20 cellular contexts compared by ENCODE assay signal in the genomic region with DNA sequence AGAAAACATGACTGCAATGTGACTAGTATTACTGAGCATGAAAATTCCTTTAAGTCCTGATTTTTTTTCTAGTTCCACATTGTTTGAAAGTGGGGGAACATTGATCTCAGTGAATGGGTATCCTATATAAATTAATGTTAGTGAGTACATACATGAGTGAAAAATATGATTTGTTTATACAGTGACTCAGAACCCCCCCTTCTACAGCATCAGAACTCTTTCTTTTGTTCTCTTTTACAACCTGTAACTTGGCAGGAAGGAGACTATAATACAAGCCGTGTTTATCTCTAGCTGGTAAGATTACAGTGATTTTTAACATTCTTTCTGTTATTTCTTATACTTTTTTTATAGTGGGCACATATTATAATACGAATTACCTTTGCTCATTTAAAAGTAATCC.
"Had no signal": no experiment of that assay in that cellular context is flagged by ENCODE, and none has a peak within 500 bp of the region (broad histone marks: within the 10 kb centered on the region; RNA-seq: fewer than 3 reads in every experiment).

No MANE protein-coding gene starts in this region.

- ATAC-seq: activated T-cell treated with anti-CD3 and anti-CD28 coated beads, Interleukin-2, amount 50 U/mL, for 72 hours; gastroesophageal sphincter; heart left ventricle; left ventricle myocardium superior had no signal

- H3K27ac Mint-ChIP-seq: activated T-cell treated with anti-CD3 and anti-CD28 coated beads, Interleukin-2, amount 50 U/mL, for 72 hours; immature natural killer cell had no signal

- H3K4me3 Mint-ChIP-seq: activated T-cell treated with anti-CD3 and anti-CD28 coated beads, Interleukin-2, amount 50 U/mL, for 72 hours; immature natural killer cell had no signal

- H3K27ac ChIP-seq: breast epithelium, esophagus muscularis mucosa, gastroesophageal sphincter, heart left ventricle, thyroid gland had no signal

- DNase-seq: activated CD4-positive, CD25-positive, alpha-beta regulatory T cell treated with anti-CD3 and anti-CD28 coated beads, Interleukin-2, amount 50 U/mL, for 72 hours; activated CD8-positive, alpha-beta memory T cell treated with anti-CD3 and anti-CD28 coated beads for 24 hours; activated CD8-positive, alpha-beta memory T cell treated with anti-CD3 and anti-CD28 coated beads, Interleukin-2, amount 50 U/mL, for 48 hours; activated effector memory CD4-positive, alpha-beta T cell treated with anti-CD3 and anti-CD28 coated beads, Interleukin-2, amount 50 U/mL, for 16 hours; activated naive CD4-positive, alpha-beta T cell treated with anti-CD3 and anti-CD28 coated beads, Interleukin-2, amount 50 U/mL, for 16 hours; activated T-cell treated with anti-CD3 and anti-CD28 coated beads, Interleukin-2, amount 50 U/mL, for 72 hours; aorta; cortex of kidney; effector CD4-positive, alpha-beta T cell; heart left ventricle; immature natural killer cell; kidney glomerular epithelial cell; left ventricle myocardium superior; occipital lobe; stimulated activated CD4-positive, alpha-beta T cell treated with anti-CD3 and anti-CD28 coated beads, Interleukin-2, amount 100 ng/mL, for 24 hours; stimulated activated naive CD4-positive, alpha-beta T cell treated with Interleukin-2 at 50 U/mL for 16 hours; thyroid gland had no signal

- H3K36me3 Mint-ChIP-seq: immature natural killer cell had no signal

- H3K9me3 Mint-ChIP-seq: activated T-cell treated with anti-CD3 and anti-CD28 coated beads, Interleukin-2, amount 50 U/mL, for 72 hours had no signal

- H3K4me1 Mint-ChIP-seq: immature natural killer cell had no signal
